In the genomic region with DNA sequence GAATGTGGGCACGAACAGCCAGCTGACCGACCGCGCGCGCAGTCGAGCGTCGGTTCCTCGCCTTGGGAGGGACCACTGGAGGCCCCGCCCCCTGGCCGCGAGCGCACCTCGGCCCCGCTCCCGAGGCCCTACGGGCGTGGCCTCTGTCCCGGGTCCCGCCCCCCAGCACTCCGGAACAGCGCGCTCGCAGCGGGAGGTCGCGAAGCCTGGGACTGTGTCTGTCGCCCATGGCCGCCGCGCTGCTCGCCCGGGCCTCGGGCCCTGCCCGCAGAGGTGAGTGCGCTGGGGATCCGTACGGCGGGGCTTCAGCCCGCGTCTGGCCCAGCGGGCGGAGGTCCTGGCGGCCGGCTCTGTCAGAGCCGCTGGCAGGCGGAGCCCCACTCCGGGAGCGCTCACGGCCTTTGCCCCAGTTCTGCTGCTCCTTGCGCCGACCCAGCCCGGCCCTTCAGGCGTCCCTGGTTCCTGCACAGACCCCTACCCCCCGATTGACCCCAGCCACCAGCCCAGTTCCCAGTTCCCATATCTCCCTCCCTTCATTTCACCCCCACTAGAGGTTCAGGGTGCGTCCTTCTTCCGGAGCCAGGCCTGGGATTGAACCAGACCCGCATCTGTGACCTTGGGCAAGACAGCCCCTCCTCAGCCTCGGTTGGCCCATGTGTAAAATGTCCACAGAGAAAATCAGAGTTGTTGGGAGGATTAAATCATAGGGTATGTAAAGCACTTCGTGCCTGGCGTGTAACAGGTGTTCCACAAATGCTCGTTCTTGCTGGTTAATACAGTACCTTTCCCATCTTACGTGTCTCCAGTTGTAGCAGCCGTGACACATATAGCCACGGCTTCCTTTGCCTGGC, we compare ENCODE assay signal across 8 cellular contexts. TPM values are rescaled to one million over a fixed set of nuclear protein-coding genes. Genes with fewer than 3 reads are reported as not detected.
DNase-seq lines count a peak whose midpoint lies in the region; ATAC-seq and TF ChIP-seq lines count a peak whose summit lies in the region.

A gene with protein sequence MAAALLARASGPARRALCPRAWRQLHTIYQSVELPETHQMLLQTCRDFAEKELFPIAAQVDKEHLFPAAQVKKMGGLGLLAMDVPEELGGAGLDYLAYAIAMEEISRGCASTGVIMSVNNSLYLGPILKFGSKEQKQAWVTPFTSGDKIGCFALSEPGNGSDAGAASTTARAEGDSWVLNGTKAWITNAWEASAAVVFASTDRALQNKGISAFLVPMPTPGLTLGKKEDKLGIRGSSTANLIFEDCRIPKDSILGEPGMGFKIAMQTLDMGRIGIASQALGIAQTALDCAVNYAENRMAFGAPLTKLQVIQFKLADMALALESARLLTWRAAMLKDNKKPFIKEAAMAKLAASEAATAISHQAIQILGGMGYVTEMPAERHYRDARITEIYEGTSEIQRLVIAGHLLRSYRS (plus strand): TSS at position 168 of the 851 bp plus-strand sequence. CDS start 60 bp downstream, at position 228.

- H3K9me3 ChIP-seq in heart left ventricle: no peaks in the 10 kb centered on the region
- H3K9me3 ChIP-seq in transverse colon: no peaks in the 10 kb centered on the region

- intact Hi-C loops in heart left ventricle (cut with DNase I): loop anchor here in 5 of 10 donors (1.0 to 10.0 kb wide), 3 partner anchors 179 to 246 kb away; a partner anchor contains a TSS
- intact Hi-C loops in posterior cingulate gyrus (cut with DNase I): loop anchor here (10.0 kb wide), 2 partner anchors 179 to 249 kb away; a partner anchor contains a TSS
- intact Hi-C loops in transverse colon (cut with DNase I; ENCODE audit: low total_unique reads): no loop called here

- H3K4me1 ChIP-seq in heart left ventricle: peaks cover 0 to 29% (median 15%) of the 10 kb centered on the region in 12 donors
- H3K4me1 ChIP-seq in transverse colon: peaks cover 7 to 35% (median 14%) of the 10 kb centered on the region in 4 donors

- no peak for TF ChIP-seq EP300 in transverse colon (IDR thresholded peaks at IDR 0.05; ENCODE audit: low read depth)

- peak; percentile 95 for ATAC-seq in HG02610 (IDR thresholded peaks at IDR 0.05; ENCODE audit: unreplicated experiment)
- peak; percentile 94 to 99 (median 99) for ATAC-seq in heart left ventricle

- H3K27me3 ChIP-seq in heart left ventricle: no peaks in the 10 kb centered on the region
- no peaks in the 10 kb centered on the region for H3K27me3 ChIP-seq in transverse colon

- WGBS in heart left ventricle, 4 donors: 5 to 7% (median 6%) methylated on average over 46 to 66 of the region's 66 CpGs
- 4 to 7% methylated on average over 14 to 39 of the region's 66 CpGs for WGBS in transverse colon (ENCODE audit: low coverage in 1 of 2), 2 donors

- TF ChIP-seq POLR2A in heart left ventricle (IDR thresholded peaks at IDR 0.05) (peak in 1 of 2 donors; percentile 77), transverse colon (IDR thresholded peaks at IDR 0.05) (peak; percentile 83)

- in situ Hi-C loops in transverse colon (cut with MboI; ENCODE audit: low pct_ligation_motif_present in 1 of 4, low pct_unique_long_range_greater_than_20kb in 1 of 4, low sequenced_read_pairs in 3 of 4): no loop called here

- TF ChIP-seq CTCF in GM12875 (IDR thresholded peaks at IDR 0.05; ENCODE audit: borderline replicate concordance, insufficient read depth, low read depth, low read length) (no peak), heart left ventricle (IDR thresholded peaks at IDR 0.05) (peak in 4 of 12 donors; percentile 1 to 11 (median 4)), transverse colon (IDR thresholded peaks at IDR 0.05) (peak in 1 of 5 experiments; percentile 24)

- peak within 1 kb of the TSS; percentile 68 to 90 (median 85) for H3K27ac ChIP-seq in heart left ventricle
- H3K27ac ChIP-seq in transverse colon: peak within 1 kb of the TSS; percentile 86 to 90 (median 90)

- H3K4me3 ChIP-seq in GM12875 (ENCODE audit: low read depth, low read length) (peak within 1 kb of the TSS; percentile 70), heart left ventricle (peak within 1 kb of the TSS; percentile 59 to 93 (median 82)), transverse colon (peak within 1 kb of the TSS; percentile 53 to 86 (median 70))

- DNase-seq in NCI-H1105 (lab: John Stamatoyannopoulos, UW) (peak; percentile 90), SW480 (ENCODE audit: low spot score) (peak; percentile 70), heart left ventricle (peak; percentile 91 to 96 (median 93)), posterior cingulate gyrus (peak; percentile 62 to 97 (median 80)), transverse colon (peak; percentile 95)
- DNase-seq in activated naive CD8-positive, alpha-beta T cell treated with anti-CD3 and anti-CD28 coated beads, Interleukin-2, amount 50 U/mL, for 16 hours (ENCODE audit: low read depth, low spot score): peak; percentile 80

- H3K36me3 ChIP-seq in heart left ventricle (peaks cover 0 to 74% (median 62%) of the 10 kb centered on the region in 9 donors), transverse colon (peaks cover 0 to 27% (median 3%) of the 10 kb centered on the region in 4 donors)

RNA-seq across cellular contexts. Expression of the gene that starts here (rescaled TPM):
- total RNA-seq in heart left ventricle: 100 to 1,000 TPM in 2 of 9 donors, 10 to 100 TPM in 7; 56.7 to 213 (median 78.8) TPM
- 10 to 100 TPM; 59.6 to 98.7 TPM for polyA plus RNA-seq in heart left ventricle
- 100 to 1,000 TPM; 224 to 338 (median 297) TPM for total RNA-seq in transverse colon

Comparison
In these comparisons a context has a peak if more than half of its experiments do, and no peak if none do; other contexts are left out.
1. Peak in every context shown above with its lines: DNase-seq, ATAC-seq, H3K4me3 ChIP-seq and H3K27ac ChIP-seq.